Comparison of ENCODE assay signal across 20 cellular contexts in the genomic region with DNA sequence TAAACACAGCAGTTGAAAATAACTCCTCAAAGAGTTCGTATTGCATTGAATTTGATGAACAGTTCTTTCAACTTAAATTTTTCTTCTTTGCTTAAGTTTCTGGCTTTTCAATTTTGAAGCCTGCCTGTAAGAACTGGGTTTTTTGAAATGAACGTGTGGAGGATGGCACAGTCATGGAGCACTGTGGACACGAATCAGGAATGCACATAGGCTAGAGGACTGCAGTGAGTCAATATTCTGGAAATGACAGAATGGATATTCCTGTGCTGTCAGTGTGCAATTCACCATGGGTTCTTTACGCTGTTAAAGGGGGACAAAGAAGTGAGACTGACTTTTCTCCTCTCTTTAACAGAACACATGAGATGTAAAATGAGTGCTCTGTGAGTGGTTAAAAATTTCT.
DNase-seq lines count a peak whose midpoint lies in the region; ATAC-seq, FAIRE-seq and TF ChIP-seq lines count a peak whose summit lies in the region.
"Had no signal": no experiment of that assay in that cellular context is flagged by ENCODE, and none has a peak within 500 bp of the region (broad histone marks: within the 10 kb centered on the region; RNA-seq: fewer than 3 reads in every experiment).

No MANE protein-coding gene starts in this region.

- peak overlapping the region; percentile 47 for H3K4me2 ChIP-seq in hepatocyte
- H3K4me2 ChIP-seq: BLaER1 treated with 17β-estradiol and CSF1 and Interleukin-3, amounts not matched to agents 10 nM and 100 nM had no signal

- H3K36me3 ChIP-seq in hepatocyte (replicated peaks; ENCODE audit: insufficient read depth, low read depth) (no peaks in the 10 kb centered on the region), adrenal gland (replicated peaks in 1 of 2) (no peaks in the 10 kb centered on the region)
- H3K36me3 ChIP-seq: BLaER1 treated with 17β-estradiol and CSF1 and Interleukin-3, amounts not matched to agents 10 nM and 100 nM; HAP-1 had no signal

- intact Hi-C loops in adrenal gland (cut with DNase I) = no loop called here

- TF ChIP-seq CTCF in D721Med (IDR thresholded peaks at IDR 0.05; ENCODE audit: insufficient read depth, missing control alignments) = no peak
- TF ChIP-seq CTCF in LNCaP clone FGC (IDR thresholded peaks at IDR 0.05; ENCODE audit: control insufficient read depth, extremely low read depth, insufficient read depth) = no peak
- TF ChIP-seq CTCF in hepatocyte (IDR thresholded peaks at IDR 0.05; ENCODE audit: poor library complexity) = no peak
- TF ChIP-seq CTCF in adrenal gland (IDR thresholded peaks at IDR 0.05) = no peak

- H3K27ac ChIP-seq in hepatocyte (peak overlapping the region; percentile 19), adrenal gland (no peak overlapping the region)
- H3K27ac ChIP-seq: 22Rv1; BLaER1 treated with 17β-estradiol and CSF1 and Interleukin-3, amounts not matched to agents 10 nM and 100 nM had no signal

- H3K27me3 ChIP-seq in hepatocyte (no peaks in the 10 kb centered on the region), adrenal gland (no peaks in the 10 kb centered on the region)
- H3K27me3 ChIP-seq: BLaER1 treated with 17β-estradiol and CSF1 and Interleukin-3, amounts not matched to agents 10 nM and 100 nM had no signal

- H3K4me1 ChIP-seq in hepatocyte (ENCODE audit: insufficient read depth) (peaks cover 8% of the 10 kb centered on the region), adrenal gland (replicated peaks in 1 of 2) (no peaks in the 10 kb centered on the region)
- H3K4me1 ChIP-seq: BLaER1 treated with 17β-estradiol and CSF1 and Interleukin-3, amounts not matched to agents 10 nM and 100 nM had no signal

- no peaks in the 10 kb centered on the region for H3K79me2 ChIP-seq in hepatocyte

- no peaks in the 10 kb centered on the region for H3K9me2 ChIP-seq in hepatocyte (replicated peaks; ENCODE audit: insufficient read depth)

- DNase-seq in D721Med (ENCODE audit: insufficient read length, low spot score) (no peak), LNCaP clone FGC (ENCODE audit: low read depth) (peak; percentile 6), hepatocyte (ENCODE audit: low spot score) (no peak), retina (peak; percentile 15), adrenal gland (no peak), NCI-H345 treated with DMSO at 0.1 percent for 48 hours (lab: John Stamatoyannopoulos, UW; ENCODE audit: unreplicated experiment) (no peak)
- DNase-seq in stimulated activated CD4-positive, alpha-beta T cell treated with anti-CD3 and anti-CD28 coated beads, Interleukin-12 subunit alpha, Interleukin-12 subunit beta, amount 100 ng/mL, for 4 hours = no peak
- DNase-seq: CD4-positive, alpha-beta T cell; CD8-positive, alpha-beta memory T cell; DMS53; DMS79 treated with DMSO at 0.1 percent for 48 hours; GOT3 had no signal

- no peak for TF ChIP-seq POLR2A in adrenal gland (IDR thresholded peaks at IDR 0.05)

- WGBS in hepatocyte (ENCODE audit: low lambda C conversion rate, missing lambda C conversion rate) = 50% methylated on average over 4 of the region's 4 CpGs
- 68 to 77% (median 70%) methylated on average over 4 of the region's 4 CpGs for WGBS in adrenal gland, 4 donors

- no peaks in the 10 kb centered on the region for H3K9me3 ChIP-seq in hepatocyte (ENCODE audit: low read depth)
- no peaks in the 10 kb centered on the region for H3K9me3 ChIP-seq in adrenal gland (replicated peaks in 1 of 3)
- H3K9me3 ChIP-seq: BLaER1 treated with 17β-estradiol and CSF1 and Interleukin-3, amounts not matched to agents 10 nM and 100 nM; HAP-1 had no signal

- H3K4me3 ChIP-seq in LNCaP clone FGC (ENCODE audit: low read depth, low read length) = no peak overlapping the region
- H3K4me3 ChIP-seq in hepatocyte = no peak overlapping the region
- no peak overlapping the region for H3K4me3 ChIP-seq in adrenal gland
- H3K4me3 ChIP-seq: BLaER1 treated with 17β-estradiol and CSF1 and Interleukin-3, amounts not matched to agents 10 nM and 100 nM; HAP-1 had no signal

- H4K20me1 ChIP-seq in hepatocyte (ENCODE audit: insufficient read depth, poor library complexity, severe bottlenecking) = no peaks in the 10 kb centered on the region
- H4K20me1 ChIP-seq: BLaER1 treated with 17β-estradiol and CSF1 and Interleukin-3, amounts not matched to agents 10 nM and 100 nM had no signal

- no peak overlapping the region for H2AFZ ChIP-seq in hepatocyte

- no peak for ATAC-seq in HG02588 (IDR thresholded peaks at IDR 0.05; ENCODE audit: unreplicated experiment)

- peak; percentile 46 for FAIRE-seq in D721Med (lab: Jason Lieb, UNC)
- FAIRE-seq: A204.1, G401.6, GM12892, H54 had no signal

Comparison
In these comparisons a context has a peak if more than half of its experiments do, and no peak if none do; other contexts are left out.
1. DNase-seq: peak in LNCaP clone FGC (single experiment) and retina (single experiment); none in D721Med (single experiment), hepatocyte (single experiment), stimulated activated CD4-positive, alpha-beta T cell treated with anti-CD3 and anti-CD28 coated beads, Interleukin-12 subunit alpha, Interleukin-12 subunit beta, amount 100 ng/mL, for 4 hours (single experiment), adrenal gland (0 of 7) and NCI-H345 treated with DMSO at 0.1 percent for 48 hours (single experiment).